Comparison of ENCODE assay signal across 1 cellular context in the genomic region with DNA sequence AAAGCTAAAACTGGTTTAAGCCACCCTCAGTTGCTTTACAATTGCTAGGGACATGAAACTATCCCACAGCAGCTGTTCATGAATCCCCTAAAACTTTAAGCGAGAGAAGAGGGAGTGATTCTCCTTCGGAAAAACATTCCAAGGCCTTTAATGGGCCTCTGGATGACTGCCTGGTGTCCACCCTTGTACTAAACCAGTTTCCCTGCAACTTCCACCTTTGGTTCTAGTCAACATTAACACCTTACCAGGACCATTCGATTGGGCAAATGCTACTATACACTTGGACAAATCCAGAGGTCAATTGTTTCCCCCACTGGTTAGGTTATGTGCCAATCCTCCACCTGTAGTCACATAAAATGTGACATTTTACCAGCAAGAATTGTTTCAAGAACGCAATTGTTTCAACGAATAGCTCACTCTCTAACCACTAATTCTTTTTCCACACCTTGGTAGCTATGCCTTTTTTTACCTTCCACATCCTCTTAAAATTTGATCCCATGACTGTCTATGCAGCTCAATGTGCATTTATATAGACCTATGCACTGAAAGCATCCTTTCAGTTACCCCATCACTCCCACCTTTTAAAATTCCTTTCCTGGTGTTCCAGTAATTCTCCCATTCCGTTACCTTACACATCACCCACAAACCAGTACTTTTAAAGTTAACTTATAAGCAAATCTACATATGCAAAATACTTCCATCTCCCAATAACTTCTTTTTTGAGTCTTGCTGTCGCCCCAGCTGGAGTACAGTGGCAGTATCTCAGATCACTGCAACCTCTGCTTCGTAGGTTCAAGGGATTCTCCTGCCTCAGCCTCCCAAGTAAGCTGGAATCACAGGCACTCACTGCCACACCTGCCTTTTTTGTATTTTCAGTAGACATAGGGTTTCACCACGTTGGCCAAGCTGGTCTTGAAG.
TF ChIP-seq lines count a peak whose summit lies in the region.

No MANE protein-coding gene starts in this region.

TF ChIP-seq in K562, 482 proteins besides CTCF, POLR2A, EP300 and RAD21 (continued from another document and continues in another):
- TF ChIP-seq RBFOX2 (IDR thresholded peaks at IDR 0.05; ENCODE audit: low read depth, low read length): peak; percentile 61
- TF ChIP-seq, protein P1, sequence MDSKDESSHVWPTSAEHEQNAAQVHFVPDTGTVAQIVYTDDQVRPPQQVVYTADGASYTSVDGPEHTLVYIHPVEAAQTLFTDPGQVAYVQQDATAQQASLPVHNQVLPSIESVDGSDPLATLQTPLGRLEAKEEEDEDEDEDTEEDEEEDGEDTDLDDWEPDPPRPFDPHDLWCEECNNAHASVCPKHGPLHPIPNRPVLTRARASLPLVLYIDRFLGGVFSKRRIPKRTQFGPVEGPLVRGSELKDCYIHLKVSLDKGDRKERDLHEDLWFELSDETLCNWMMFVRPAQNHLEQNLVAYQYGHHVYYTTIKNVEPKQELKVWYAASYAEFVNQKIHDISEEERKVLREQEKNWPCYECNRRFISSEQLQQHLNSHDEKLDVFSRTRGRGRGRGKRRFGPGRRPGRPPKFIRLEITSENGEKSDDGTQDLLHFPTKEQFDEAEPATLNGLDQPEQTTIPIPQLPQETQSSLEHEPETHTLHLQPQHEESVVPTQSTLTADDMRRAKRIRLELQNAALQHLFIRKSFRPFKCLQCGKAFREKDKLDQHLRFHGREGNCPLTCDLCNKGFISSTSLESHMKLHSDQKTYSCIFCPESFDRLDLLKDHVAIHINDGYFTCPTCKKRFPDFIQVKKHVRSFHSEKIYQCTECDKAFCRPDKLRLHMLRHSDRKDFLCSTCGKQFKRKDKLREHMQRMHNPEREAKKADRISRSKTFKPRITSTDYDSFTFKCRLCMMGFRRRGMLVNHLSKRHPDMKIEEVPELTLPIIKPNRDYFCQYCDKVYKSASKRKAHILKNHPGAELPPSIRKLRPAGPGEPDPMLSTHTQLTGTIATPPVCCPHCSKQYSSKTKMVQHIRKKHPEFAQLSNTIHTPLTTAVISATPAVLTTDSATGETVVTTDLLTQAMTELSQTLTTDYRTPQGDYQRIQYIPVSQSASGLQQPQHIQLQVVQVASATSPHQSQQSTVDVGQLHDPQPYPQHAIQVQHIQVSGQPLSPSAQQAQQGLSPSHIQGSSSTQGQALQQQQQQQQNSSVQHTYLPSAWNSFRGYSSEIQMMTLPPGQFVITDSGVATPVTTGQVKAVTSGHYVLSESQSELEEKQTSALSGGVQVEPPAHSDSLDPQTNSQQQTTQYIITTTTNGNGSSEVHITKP (IDR thresholded peaks at IDR 0.05; ENCODE audit: partially characterized antibody): no peak
- peak; percentile 89 for TF ChIP-seq HOXB6 (CRISPR knock-in tag; IDR thresholded peaks at IDR 0.05; ENCODE audit: borderline replicate concordance)
- TF ChIP-seq, protein P2, sequence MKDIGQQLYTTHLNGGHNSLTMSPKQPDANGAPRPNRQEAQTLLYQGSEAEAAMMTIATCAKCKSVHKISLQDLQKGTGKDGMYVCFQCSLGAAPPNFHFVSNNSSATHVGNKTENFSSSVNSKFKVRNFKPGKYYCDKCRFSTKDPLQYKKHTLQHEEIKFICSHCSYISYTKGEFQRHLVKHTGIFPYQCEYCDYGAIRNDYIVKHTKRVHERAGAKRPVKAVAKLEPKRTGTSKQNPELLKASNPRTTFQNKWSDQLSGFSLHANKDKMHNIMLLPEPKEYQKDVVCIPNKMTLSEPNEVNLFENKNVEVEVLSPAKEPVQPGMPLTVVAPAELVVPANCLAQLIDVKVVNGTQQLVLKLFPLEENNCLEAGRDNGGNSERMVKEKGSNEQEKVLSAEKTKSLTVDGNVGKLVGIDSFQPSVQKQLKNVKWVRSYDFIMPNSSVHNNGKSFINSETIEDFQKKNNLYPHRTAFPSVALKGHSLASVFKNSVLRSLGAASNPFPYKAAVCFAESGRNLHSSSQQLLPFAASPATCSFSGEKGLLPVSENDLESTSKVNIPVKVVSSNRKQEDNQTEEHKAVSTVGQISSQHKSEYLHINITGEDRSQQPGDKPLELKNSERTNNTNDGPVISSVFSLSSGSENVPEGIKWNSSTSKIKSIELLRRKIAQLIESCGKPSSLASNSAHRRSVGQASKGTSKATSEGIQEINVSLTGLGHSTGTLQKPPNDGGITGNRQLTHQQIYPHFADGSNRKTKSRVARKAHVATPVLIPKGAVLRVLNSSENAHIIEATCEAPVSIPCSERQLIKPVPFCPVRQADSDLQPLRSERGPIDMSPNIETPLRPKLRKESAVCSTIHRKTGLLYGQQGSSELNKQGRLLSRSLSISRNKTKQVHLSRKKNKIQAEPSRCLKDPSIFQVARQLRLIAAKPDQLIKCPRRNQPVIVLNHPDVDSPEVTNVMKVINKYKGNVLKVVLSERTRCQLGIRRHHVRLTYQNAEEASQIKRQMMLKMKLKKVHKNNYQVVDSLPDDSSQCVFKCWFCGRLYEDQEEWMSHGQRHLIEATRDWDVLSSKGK (CRISPR knock-in tag; IDR thresholded peaks at IDR 0.05): peak; percentile 29; the same call in 1 of the 2 replicates
- no peak for TF ChIP-seq JUN (IDR thresholded peaks at IDR 0.05; ENCODE audit: borderline replicate concordance, low read depth, low read length)
- TF ChIP-seq JUN (CRISPR knock-in tag; IDR thresholded peaks at IDR 0.05; ENCODE audit: borderline replicate concordance): no peak
- no peak for TF ChIP-seq C11orf30 (IDR thresholded peaks at IDR 0.05; ENCODE audit: low read depth)
- no peak for TF ChIP-seq SMARCB1 (IDR thresholded peaks at IDR 0.05; ENCODE audit: insufficient read length, low read depth)
- TF ChIP-seq RBM15 (IDR thresholded peaks at IDR 0.05; ENCODE audit: insufficient read depth, low read length): no peak
- no peak for TF ChIP-seq BACH1 (tag; IDR thresholded peaks at IDR 0.05)
- TF ChIP-seq HDAC3 (IDR thresholded peaks at IDR 0.05; ENCODE audit: borderline replicate concordance, partially characterized antibody): peak; percentile 21
- no peak for TF ChIP-seq ZFX (CRISPR knock-in tag; IDR thresholded peaks at IDR 0.05)
- peak; percentile 95 for TF ChIP-seq POLR2AphosphoS2 (IDR thresholded peaks at IDR 0.05; ENCODE audit: low read length)
- no peak; the same call in 1 of the 2 replicates for TF ChIP-seq SIN3B (IDR thresholded peaks at IDR 0.05; ENCODE audit: low read depth)
- 0 out of 2 replicates have a peak, but pooled peaks have one; percentile 7 for TF ChIP-seq ZNF778 (CRISPR knock-in tag; IDR thresholded peaks at IDR 0.05)
- no peak for TF ChIP-seq IRF2 (CRISPR knock-in tag; IDR thresholded peaks at IDR 0.05)
- TF ChIP-seq NEUROD1 (IDR thresholded peaks at IDR 0.05; ENCODE audit: borderline replicate concordance, low read depth, low read length, partially characterized antibody): no peak
- no peak for TF ChIP-seq RBM17 (IDR thresholded peaks at IDR 0.05; ENCODE audit: borderline replicate concordance, low read depth, low read length)
- TF ChIP-seq, protein P3, sequence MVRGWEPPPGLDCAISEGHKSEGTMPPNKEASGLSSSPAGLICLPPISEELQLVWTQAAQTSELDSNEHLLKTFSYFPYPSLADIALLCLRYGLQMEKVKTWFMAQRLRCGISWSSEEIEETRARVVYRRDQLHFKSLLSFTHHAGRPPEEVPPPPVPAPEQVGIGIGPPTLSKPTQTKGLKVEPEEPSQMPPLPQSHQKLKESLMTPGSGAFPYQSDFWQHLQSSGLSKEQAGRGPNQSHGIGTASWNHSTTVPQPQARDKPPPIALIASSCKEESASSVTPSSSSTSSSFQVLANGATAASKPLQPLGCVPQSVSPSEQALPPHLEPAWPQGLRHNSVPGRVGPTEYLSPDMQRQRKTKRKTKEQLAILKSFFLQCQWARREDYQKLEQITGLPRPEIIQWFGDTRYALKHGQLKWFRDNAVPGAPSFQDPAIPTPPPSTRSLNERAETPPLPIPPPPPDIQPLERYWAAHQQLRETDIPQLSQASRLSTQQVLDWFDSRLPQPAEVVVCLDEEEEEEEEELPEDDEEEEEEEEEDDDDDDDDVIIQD (CRISPR knock-in tag; IDR thresholded peaks at IDR 0.05): no peak
- TF ChIP-seq ZNF12 (CRISPR knock-in tag; IDR thresholded peaks at IDR 0.05): no peak
- TF ChIP-seq XRCC3 (IDR thresholded peaks at IDR 0.05): no peak
- peak; percentile 69; the same call in 1 of the 2 replicates for TF ChIP-seq HMG20B (CRISPR knock-in tag; IDR thresholded peaks at IDR 0.05)
- TF ChIP-seq KHSRP (IDR thresholded peaks at IDR 0.05): peak; percentile 77
- TF ChIP-seq NONO (IDR thresholded peaks at IDR 0.05; ENCODE audit: low read depth in 2 of 2, low read length in 1 of 2): peak in 1 of 2 experiments; percentile 25; a peak in 2 of 4 replicates
- TF ChIP-seq, protein P4, sequence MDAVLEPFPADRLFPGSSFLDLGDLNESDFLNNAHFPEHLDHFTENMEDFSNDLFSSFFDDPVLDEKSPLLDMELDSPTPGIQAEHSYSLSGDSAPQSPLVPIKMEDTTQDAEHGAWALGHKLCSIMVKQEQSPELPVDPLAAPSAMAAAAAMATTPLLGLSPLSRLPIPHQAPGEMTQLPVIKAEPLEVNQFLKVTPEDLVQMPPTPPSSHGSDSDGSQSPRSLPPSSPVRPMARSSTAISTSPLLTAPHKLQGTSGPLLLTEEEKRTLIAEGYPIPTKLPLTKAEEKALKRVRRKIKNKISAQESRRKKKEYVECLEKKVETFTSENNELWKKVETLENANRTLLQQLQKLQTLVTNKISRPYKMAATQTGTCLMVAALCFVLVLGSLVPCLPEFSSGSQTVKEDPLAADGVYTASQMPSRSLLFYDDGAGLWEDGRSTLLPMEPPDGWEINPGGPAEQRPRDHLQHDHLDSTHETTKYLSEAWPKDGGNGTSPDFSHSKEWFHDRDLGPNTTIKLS (IDR thresholded peaks at IDR 0.05; ENCODE audit: borderline replicate concordance, low read depth): peak; percentile 25; the same call in 1 of the 2 replicates
- peak; percentile 83; the same call in 1 of the 2 replicates for TF ChIP-seq RFX7 (CRISPR knock-in tag; IDR thresholded peaks at IDR 0.05)
- TF ChIP-seq RAD51 (IDR thresholded peaks at IDR 0.05; ENCODE audit: borderline replicate concordance, low read depth): no peak
- TF ChIP-seq, protein P5, sequence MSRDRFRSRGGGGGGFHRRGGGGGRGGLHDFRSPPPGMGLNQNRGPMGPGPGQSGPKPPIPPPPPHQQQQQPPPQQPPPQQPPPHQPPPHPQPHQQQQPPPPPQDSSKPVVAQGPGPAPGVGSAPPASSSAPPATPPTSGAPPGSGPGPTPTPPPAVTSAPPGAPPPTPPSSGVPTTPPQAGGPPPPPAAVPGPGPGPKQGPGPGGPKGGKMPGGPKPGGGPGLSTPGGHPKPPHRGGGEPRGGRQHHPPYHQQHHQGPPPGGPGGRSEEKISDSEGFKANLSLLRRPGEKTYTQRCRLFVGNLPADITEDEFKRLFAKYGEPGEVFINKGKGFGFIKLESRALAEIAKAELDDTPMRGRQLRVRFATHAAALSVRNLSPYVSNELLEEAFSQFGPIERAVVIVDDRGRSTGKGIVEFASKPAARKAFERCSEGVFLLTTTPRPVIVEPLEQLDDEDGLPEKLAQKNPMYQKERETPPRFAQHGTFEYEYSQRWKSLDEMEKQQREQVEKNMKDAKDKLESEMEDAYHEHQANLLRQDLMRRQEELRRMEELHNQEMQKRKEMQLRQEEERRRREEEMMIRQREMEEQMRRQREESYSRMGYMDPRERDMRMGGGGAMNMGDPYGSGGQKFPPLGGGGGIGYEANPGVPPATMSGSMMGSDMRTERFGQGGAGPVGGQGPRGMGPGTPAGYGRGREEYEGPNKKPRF (IDR thresholded peaks at IDR 0.05; ENCODE audit: low read depth, low read length): no peak
- TF ChIP-seq MTA3 (IDR thresholded peaks at IDR 0.05; ENCODE audit: borderline replicate concordance): peak; percentile 82; the same call in 1 of the 2 replicates
- no peak for TF ChIP-seq ZFP36 (IDR thresholded peaks at IDR 0.05; ENCODE audit: low read depth, low read length, partially characterized antibody)
- TF ChIP-seq SNRNP70 (optimal IDR thresholded peaks at IDR 0.05; ENCODE audit: low read depth, low read length): no peak
- TF ChIP-seq SMARCA4 (IDR thresholded peaks at IDR 0.05): no peak
- no peak for TF ChIP-seq NCOA2 (IDR thresholded peaks at IDR 0.05; ENCODE audit: partially characterized antibody in 2 of 2)
- TF ChIP-seq POLR2H (tag; IDR thresholded peaks at IDR 0.05; ENCODE audit: low read depth): peak; percentile 86
- peak; percentile 89 for TF ChIP-seq SMAD3 (CRISPR knock-in tag; conservative IDR thresholded peaks at IDR 0.05)
- no peak for TF ChIP-seq CBX2 (IDR thresholded peaks at IDR 0.05; ENCODE audit: insufficient read depth, low read length, poor library complexity, severe bottlenecking)
- TF ChIP-seq DNMT1 (IDR thresholded peaks at IDR 0.05): no peak; the same call in 1 of the 2 replicates
- TF ChIP-seq ZNF134 (CRISPR knock-in tag; conservative IDR thresholded peaks at IDR 0.05): no peak
- TF ChIP-seq, protein P6, sequence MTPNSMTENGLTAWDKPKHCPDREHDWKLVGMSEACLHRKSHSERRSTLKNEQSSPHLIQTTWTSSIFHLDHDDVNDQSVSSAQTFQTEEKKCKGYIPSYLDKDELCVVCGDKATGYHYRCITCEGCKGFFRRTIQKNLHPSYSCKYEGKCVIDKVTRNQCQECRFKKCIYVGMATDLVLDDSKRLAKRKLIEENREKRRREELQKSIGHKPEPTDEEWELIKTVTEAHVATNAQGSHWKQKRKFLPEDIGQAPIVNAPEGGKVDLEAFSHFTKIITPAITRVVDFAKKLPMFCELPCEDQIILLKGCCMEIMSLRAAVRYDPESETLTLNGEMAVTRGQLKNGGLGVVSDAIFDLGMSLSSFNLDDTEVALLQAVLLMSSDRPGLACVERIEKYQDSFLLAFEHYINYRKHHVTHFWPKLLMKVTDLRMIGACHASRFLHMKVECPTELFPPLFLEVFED (CRISPR knock-in tag; conservative IDR thresholded peaks at IDR 0.05): peak; percentile 98
- no peak for TF ChIP-seq TCFL5 (CRISPR knock-in tag; conservative IDR thresholded peaks at IDR 0.05)
- no peak for TF ChIP-seq TAF7 (tag; IDR thresholded peaks at IDR 0.05)
- TF ChIP-seq ZNF174 (CRISPR knock-in tag; IDR thresholded peaks at IDR 0.05): no peak
- TF ChIP-seq, protein P7, sequence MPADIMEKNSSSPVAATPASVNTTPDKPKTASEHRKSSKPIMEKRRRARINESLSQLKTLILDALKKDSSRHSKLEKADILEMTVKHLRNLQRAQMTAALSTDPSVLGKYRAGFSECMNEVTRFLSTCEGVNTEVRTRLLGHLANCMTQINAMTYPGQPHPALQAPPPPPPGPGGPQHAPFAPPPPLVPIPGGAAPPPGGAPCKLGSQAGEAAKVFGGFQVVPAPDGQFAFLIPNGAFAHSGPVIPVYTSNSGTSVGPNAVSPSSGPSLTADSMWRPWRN (IDR thresholded peaks at IDR 0.05; ENCODE audit: low read depth): 0 out of 2 replicates have a peak, but pooled peaks have one; percentile 12
- no peak for TF ChIP-seq KLF16 (IDR thresholded peaks at IDR 0.05)
- TF ChIP-seq PHF21A (IDR thresholded peaks at IDR 0.05; ENCODE audit: borderline replicate concordance, low read depth): no peak
- TF ChIP-seq ARHGAP35 (IDR thresholded peaks at IDR 0.05; ENCODE audit: partially characterized antibody): peak; percentile 10
- TF ChIP-seq, protein P8, sequence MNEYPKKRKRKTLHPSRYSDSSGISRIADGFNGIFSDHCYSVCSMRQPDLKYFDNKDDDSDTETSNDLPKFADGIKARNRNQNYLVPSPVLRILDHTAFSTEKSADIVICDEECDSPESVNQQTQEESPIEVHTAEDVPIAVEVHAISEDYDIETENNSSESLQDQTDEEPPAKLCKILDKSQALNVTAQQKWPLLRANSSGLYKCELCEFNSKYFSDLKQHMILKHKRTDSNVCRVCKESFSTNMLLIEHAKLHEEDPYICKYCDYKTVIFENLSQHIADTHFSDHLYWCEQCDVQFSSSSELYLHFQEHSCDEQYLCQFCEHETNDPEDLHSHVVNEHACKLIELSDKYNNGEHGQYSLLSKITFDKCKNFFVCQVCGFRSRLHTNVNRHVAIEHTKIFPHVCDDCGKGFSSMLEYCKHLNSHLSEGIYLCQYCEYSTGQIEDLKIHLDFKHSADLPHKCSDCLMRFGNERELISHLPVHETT (CRISPR knock-in tag; conservative IDR thresholded peaks at IDR 0.05 in 1 of 2, IDR thresholded peaks at IDR 0.05 in 1 of 2): no peak
- TF ChIP-seq RHOXF2B (CRISPR knock-in tag; conservative IDR thresholded peaks at IDR 0.05): peak; percentile 87; the same call in 1 of the 2 replicates
